Comparison of ENCODE assay signal across 8 cellular contexts in genomic region chr17:27294689-27295630, GRCh38. TPM values are rescaled to one million over a fixed set of nuclear protein-coding genes. Genes with fewer than 3 reads are reported as not detected.
A peak's percentile ranks its signal among the peaks of the same experiment; 100 is the strongest.
DNase-seq lines count a peak whose midpoint lies in the region; ATAC-seq and TF ChIP-seq lines count a peak whose summit lies in the region.

No MANE protein-coding gene starts in this region.

- H3K4me3 Mint-ChIP-seq in T-cell, result peak overlapping the region; percentile 98 to 100 (median 100)
- H3K4me3 Mint-ChIP-seq in immature natural killer cell, result peak overlapping the region; percentile 94 to 99 (median 97)

- peak overlapping the region; percentile 98 for H3K4me3 ChIP-seq in GM12865 (ENCODE audit: low read depth, low read length)

- TF ChIP-seq CTCF in 22Rv1 (IDR thresholded peaks at IDR 0.05) (no peak), GM12865 (IDR thresholded peaks at IDR 0.05; ENCODE audit: insufficient read depth, low read depth, low read length, missing control alignments) (no peak)

- no peaks in the 10 kb centered on the region for H3K9me3 Mint-ChIP-seq in T-cell
- H3K9me3 Mint-ChIP-seq in immature natural killer cell, result no peaks in the 10 kb centered on the region

- H3K27ac ChIP-seq in 22Rv1, result peak overlapping the region; percentile 92

- in situ Hi-C loops in T47D (cut with HindIII; ENCODE audit: low pct_unique_long_range_greater_than_20kb, low sequenced_read_pairs), result no loop called here

- ATAC-seq in HG02678 (IDR thresholded peaks at IDR 0.05; ENCODE audit: unreplicated experiment) (peak; percentile 60), T-cell (replicated peaks in 1 of 4) (peak; percentile 37 to 53 (median 50))

- no peaks in the 10 kb centered on the region for H3K27me3 Mint-ChIP-seq in T-cell
- H3K27me3 Mint-ChIP-seq in immature natural killer cell (ENCODE audit: low read depth in 3 of 3), result peaks cover 6 to 21% (median 8%) of the 10 kb centered on the region in 3 donors

- POLR2A ChIA-PET in T-cell (lab: Charles Lee), result interaction anchor here (0.5 to 1.8 kb wide), 10 partner anchors 9 to 776 kb away, joined by 3 to 7 read pairs (median 4); no protein-coding TSS in a partner anchor

- peak overlapping the region; percentile 98 to 99 for H3K27ac Mint-ChIP-seq in T-cell
- peak overlapping the region; percentile 96 to 100 (median 98) for H3K27ac Mint-ChIP-seq in immature natural killer cell

- CTCF ChIA-PET in T-cell (lab: Charles Lee), result interaction anchor here in 1 of 2 donors (0.6 to 1.9 kb wide), 5 partner anchors 8 to 305 kb away, joined by 3 to 9 read pairs (median 3); no protein-coding TSS in a partner anchor

- peak; percentile 80 for DNase-seq in GM12865 (ENCODE audit: low read depth)
- peak; percentile 43 for DNase-seq in NCI-H1105 treated with DMSO at 0.1 percent for 48 hours (lab: John Stamatoyannopoulos, UW)
- peak in 32 of 34 experiments; percentile 8 to 60 (median 32) for DNase-seq in T-cell
- peak; percentile 78 to 92 for DNase-seq in T47D (ENCODE audit: low read depth in 1 of 2, low spot score in 1 of 2)
- DNase-seq in immature natural killer cell, result peak; percentile 58 to 64 (median 58)
- peak; percentile 74 for DNase-seq in smooth muscle cell of the brain vasculature (ENCODE audit: low read depth, low spot score)

- H3K4me1 Mint-ChIP-seq in T-cell, result peaks cover 56 to 57% (median 57%) of the 10 kb centered on the region in 3 donors
- H3K4me1 Mint-ChIP-seq in immature natural killer cell, result peaks cover 61 to 74% of the 10 kb centered on the region in 2 donors

- H3K36me3 Mint-ChIP-seq in T-cell (no peaks in the 10 kb centered on the region), immature natural killer cell (peaks cover 0 to 3% (median 0%) of the 10 kb centered on the region in 3 donors)

RNA-seq across cellular contexts. Expression of gene WSB1, which starts 1.0 kb away (rescaled TPM):
- total RNA-seq in T-cell, result 100 to 1,000 TPM; 103 to 142 (median 115) TPM
- polyA plus RNA-seq in immature natural killer cell, result 100 to 1,000 TPM; 163 to 253 (median 232) TPM

Comparison
In these comparisons a context has a peak if more than half of its experiments do, and no peak if none do; other contexts are left out.
1. Peak in every context shown above with its lines: DNase-seq, ATAC-seq, H3K4me3 ChIP-seq and H3K27ac ChIP-seq.
2. DNase-seq: peak in every context shown above with its lines; median percentile 85 in T47D; 80 in GM12865; 74 in smooth muscle cell of the brain vasculature; 58 in immature natural killer cell; 43 in NCI-H1105 treated with DMSO at 0.1 percent for 48 hours; 32 in T-cell.